In genomic region chr6:100257661-100258395, GRCh38 we compare ENCODE assay signal across 8 cellular contexts.
A peak's percentile ranks its signal among the peaks of the same experiment; 100 is the strongest.
DNase-seq lines count a peak whose midpoint lies in the region; ATAC-seq and TF ChIP-seq lines count a peak whose summit lies in the region.

No MANE protein-coding gene starts in this region.

- intact Hi-C loops in right cardiac atrium (cut with DNase I) = no loop called here

- no peak overlapping the region for H3K4me3 ChIP-seq in right cardiac atrium (ENCODE audit: low read length)

- TF ChIP-seq CTCF in GM10266 (IDR thresholded peaks at IDR 0.05; ENCODE audit: control insufficient read depth, insufficient read depth, low read depth, missing control alignments) = peak; percentile 24

- H3K9me3 ChIP-seq in right cardiac atrium (ENCODE audit: control insufficient read depth, low read length) = no peaks in the 10 kb centered on the region

- H3K4me1 ChIP-seq in right cardiac atrium (ENCODE audit: control insufficient read depth, insufficient read depth, low read length) = no peaks in the 10 kb centered on the region

- 38% methylated on average over 5 of the region's 5 CpGs for WGBS in right cardiac atrium

- DNase-seq in GM10266 (ENCODE audit: extremely low spot score) (peak; percentile 21), HS-5 (ENCODE audit: low read depth) (peak; percentile 35), SHP77 (lab: John Stamatoyannopoulos, UW) (peak; percentile 43 to 62), glomerular endothelial cell (ENCODE audit: extremely low read depth, low read depth, low spot score) (peak; percentile 45), NCI-H2029 (lab: John Stamatoyannopoulos, UW) (no peak), left lobe of liver (ENCODE audit: low spot score) (no peak), right cardiac atrium (no peak)

- no peaks in the 10 kb centered on the region for H3K27me3 ChIP-seq in right cardiac atrium (ENCODE audit: control insufficient read depth, insufficient read depth)

- ATAC-seq in GM21528 (IDR thresholded peaks at IDR 0.05; ENCODE audit: low FRiP score, unreplicated experiment) (peak; percentile 91), left lobe of liver (no peak), right cardiac atrium (no peak)

- H3K27ac ChIP-seq in right cardiac atrium (ENCODE audit: low read length) = no peak overlapping the region

Comparison
In these comparisons a context has a peak if more than half of its experiments do, and no peak if none do; other contexts are left out.
1. DNase-seq: peak in GM10266 (single experiment), HS-5 (single experiment), SHP77 (2 of 2) and glomerular endothelial cell (single experiment); none in NCI-H2029 (single experiment), left lobe of liver (single experiment) and right cardiac atrium (0 of 3).